In genomic region chr9:14087576-14087975, GRCh38 we compare ENCODE assay signal across 28 cellular contexts.
"Had no signal": no experiment of that assay in that cellular context is flagged by ENCODE, and none has a peak within 500 bp of the region (broad histone marks: within the 10 kb centered on the region; RNA-seq: fewer than 3 reads in every experiment).

No MANE protein-coding gene starts in this region.

- H3K36me3 ChIP-seq: ascending aorta, brain microvascular endothelial cell had no signal

- H3K27ac Mint-ChIP-seq: activated CD4-positive, alpha-beta memory T cell treated with anti-CD3 and anti-CD28 coated beads, Interleukin-2, amount 10 ng/mL, durations not matched to agents 7 days and 5 days; activated CD4-positive, alpha-beta T cell treated with anti-CD3 and anti-CD28 coated beads, Interleukin-2, amount 10 ng/mL, durations not matched to agents 7 days and 5 days; activated naive CD4-positive, alpha-beta T cell treated with anti-CD3 and anti-CD28 coated beads, Interleukin-2, amount 10 ng/mL, durations not matched to agents 7 days and 5 days; activated naive CD4-positive, alpha-beta T cell treated with anti-CD3 and anti-CD28 coated beads, Interleukin-2, amount 50 U/mL, for 72 hours; activated naive CD8-positive, alpha-beta T cell treated with anti-CD3 and anti-CD28 coated beads, Interleukin-2, amount 10 ng/mL, durations not matched to agents 7 days and 5 days; activated T-cell treated with anti-CD3 and anti-CD28 coated beads, Interleukin-2, amount 50 U/mL, for 24 hours; activated T-cell treated with anti-CD3 and anti-CD28 coated beads, Interleukin-2, amount 50 U/mL, for 72 hours; dendritic cell treated with granulocyte-macrophage colony-stimulating factor and Interleukin-4, amounts not matched to agents 40 ng/mL and 50 ng/mL, for 4 days had no signal

- DNase-seq: activated CD4-positive, alpha-beta memory T cell treated with anti-CD3 and anti-CD28 coated beads, Interleukin-2, amount 10 ng/mL, durations not matched to agents 7 days and 5 days; activated CD4-positive, alpha-beta T cell treated with anti-CD3 and anti-CD28 coated beads for 1 hour; activated CD4-positive, alpha-beta T cell treated with anti-CD3 and anti-CD28 coated beads for 4 hours; activated CD4-positive, alpha-beta T cell treated with anti-CD3 and anti-CD28 coated beads, Interleukin-2, amount 10 ng/mL, durations not matched to agents 7 days and 5 days; activated CD4-positive, alpha-beta T cell treated with anti-CD3 and anti-CD28 coated beads, Interleukin-2, amount 50 U/mL, for 4 hours; activated CD8-positive, alpha-beta memory T cell treated with anti-CD3 and anti-CD28 coated beads, Interleukin-2, amount 50 U/mL, for 48 hours; activated gamma-delta T cell; activated naive CD4-positive, alpha-beta T cell; activated naive CD4-positive, alpha-beta T cell treated with anti-CD3 and anti-CD28 coated beads, Interleukin-2, amount 10 ng/mL, durations not matched to agents 7 days and 5 days; activated naive CD8-positive, alpha-beta T cell treated with anti-CD3 and anti-CD28 coated beads, Interleukin-2, amount 10 ng/mL, durations not matched to agents 7 days and 5 days; activated T-cell treated with anti-CD3 and anti-CD28 coated beads for 4 hours; activated T-cell treated with anti-CD3 and anti-CD28 coated beads, Interleukin-2, amount 50 U/mL, for 24 hours; activated T-cell treated with anti-CD3 and anti-CD28 coated beads, Interleukin-2, amount 50 U/mL, for 72 hours; brain microvascular endothelial cell; dorsolateral prefrontal cortex; effector memory CD4-positive, alpha-beta T cell; esophagus squamous epithelium; foreskin melanocyte; head of caudate nucleus; hippocampal formation; T-helper 2 cell had no signal

- H3K4me1 Mint-ChIP-seq: activated CD4-positive, alpha-beta memory T cell treated with anti-CD3 and anti-CD28 coated beads, Interleukin-2, amount 10 ng/mL, durations not matched to agents 7 days and 5 days; activated CD4-positive, alpha-beta T cell treated with anti-CD3 and anti-CD28 coated beads, Interleukin-2, amount 10 ng/mL, durations not matched to agents 7 days and 5 days; activated naive CD4-positive, alpha-beta T cell treated with anti-CD3 and anti-CD28 coated beads, Interleukin-2, amount 10 ng/mL, durations not matched to agents 7 days and 5 days; activated naive CD8-positive, alpha-beta T cell treated with anti-CD3 and anti-CD28 coated beads, Interleukin-2, amount 10 ng/mL, durations not matched to agents 7 days and 5 days; central memory CD8-positive, alpha-beta T cell had no signal

- H3K9me3 ChIP-seq: ascending aorta, esophagus squamous epithelium had no signal

- H3K36me3 Mint-ChIP-seq: activated naive CD4-positive, alpha-beta T cell treated with anti-CD3 and anti-CD28 coated beads, Interleukin-2, amount 10 ng/mL, durations not matched to agents 7 days and 5 days; activated naive CD4-positive, alpha-beta T cell treated with anti-CD3 and anti-CD28 coated beads, Interleukin-2, amount 50 U/mL, for 72 hours; activated naive CD8-positive, alpha-beta T cell treated with anti-CD3 and anti-CD28 coated beads, Interleukin-2, amount 10 ng/mL, durations not matched to agents 7 days and 5 days had no signal

- H3K27ac ChIP-seq: ascending aorta, brain microvascular endothelial cell, coronary artery, dorsolateral prefrontal cortex, epithelial cell of prostate, esophagus squamous epithelium had no signal

- H3K9me3 Mint-ChIP-seq: activated CD4-positive, alpha-beta memory T cell treated with anti-CD3 and anti-CD28 coated beads, Interleukin-2, amount 10 ng/mL, durations not matched to agents 7 days and 5 days; activated CD4-positive, alpha-beta T cell treated with anti-CD3 and anti-CD28 coated beads, Interleukin-2, amount 10 ng/mL, durations not matched to agents 7 days and 5 days; activated naive CD4-positive, alpha-beta T cell treated with anti-CD3 and anti-CD28 coated beads, Interleukin-2, amount 10 ng/mL, durations not matched to agents 7 days and 5 days; activated naive CD4-positive, alpha-beta T cell treated with anti-CD3 and anti-CD28 coated beads, Interleukin-2, amount 50 U/mL, for 72 hours; activated naive CD8-positive, alpha-beta T cell treated with anti-CD3 and anti-CD28 coated beads, Interleukin-2, amount 10 ng/mL, durations not matched to agents 7 days and 5 days; activated T-cell treated with anti-CD3 and anti-CD28 coated beads, Interleukin-2, amount 50 U/mL, for 24 hours; activated T-cell treated with anti-CD3 and anti-CD28 coated beads, Interleukin-2, amount 50 U/mL, for 72 hours; central memory CD8-positive, alpha-beta T cell; dendritic cell treated with granulocyte-macrophage colony-stimulating factor and Interleukin-4, amounts not matched to agents 40 ng/mL and 50 ng/mL, for 4 days had no signal

- FAIRE-seq: bronchial epithelial cell had no signal

- ATAC-seq: activated naive CD4-positive, alpha-beta T cell treated with anti-CD3 and anti-CD28 coated beads, Interleukin-2, amount 50 U/mL, for 72 hours; activated T-cell treated with anti-CD3 and anti-CD28 coated beads, Interleukin-2, amount 50 U/mL, for 72 hours had no signal

- H3K4me1 ChIP-seq: esophagus squamous epithelium had no signal

- H3K27me3 Mint-ChIP-seq: activated CD4-positive, alpha-beta memory T cell treated with anti-CD3 and anti-CD28 coated beads, Interleukin-2, amount 10 ng/mL, durations not matched to agents 7 days and 5 days; activated CD4-positive, alpha-beta T cell treated with anti-CD3 and anti-CD28 coated beads, Interleukin-2, amount 10 ng/mL, durations not matched to agents 7 days and 5 days; activated naive CD4-positive, alpha-beta T cell treated with anti-CD3 and anti-CD28 coated beads, Interleukin-2, amount 10 ng/mL, durations not matched to agents 7 days and 5 days; activated naive CD8-positive, alpha-beta T cell treated with anti-CD3 and anti-CD28 coated beads, Interleukin-2, amount 10 ng/mL, durations not matched to agents 7 days and 5 days; activated T-cell treated with anti-CD3 and anti-CD28 coated beads, Interleukin-2, amount 50 U/mL, for 24 hours; central memory CD8-positive, alpha-beta T cell; dendritic cell treated with granulocyte-macrophage colony-stimulating factor and Interleukin-4, amounts not matched to agents 40 ng/mL and 50 ng/mL, for 4 days had no signal

- H3K27me3 ChIP-seq: ascending aorta, brain microvascular endothelial cell, dorsolateral prefrontal cortex, esophagus squamous epithelium had no signal

- H3K4me3 Mint-ChIP-seq: activated CD4-positive, alpha-beta memory T cell treated with anti-CD3 and anti-CD28 coated beads, Interleukin-2, amount 10 ng/mL, durations not matched to agents 7 days and 5 days; activated CD4-positive, alpha-beta T cell treated with anti-CD3 and anti-CD28 coated beads, Interleukin-2, amount 10 ng/mL, durations not matched to agents 7 days and 5 days; activated naive CD4-positive, alpha-beta T cell treated with anti-CD3 and anti-CD28 coated beads, Interleukin-2, amount 10 ng/mL, durations not matched to agents 7 days and 5 days; activated naive CD8-positive, alpha-beta T cell treated with anti-CD3 and anti-CD28 coated beads, Interleukin-2, amount 10 ng/mL, durations not matched to agents 7 days and 5 days; activated T-cell treated with anti-CD3 and anti-CD28 coated beads, Interleukin-2, amount 50 U/mL, for 24 hours; activated T-cell treated with anti-CD3 and anti-CD28 coated beads, Interleukin-2, amount 50 U/mL, for 72 hours; central memory CD8-positive, alpha-beta T cell; dendritic cell treated with granulocyte-macrophage colony-stimulating factor and Interleukin-4, amounts not matched to agents 40 ng/mL and 50 ng/mL, for 4 days had no signal

- H3K4me3 ChIP-seq: ascending aorta, coronary artery, dorsolateral prefrontal cortex, esophagus squamous epithelium had no signal
